Comparison of ENCODE assay signal across 1 cellular context in genomic region chr1:46158312-46159281, GRCh38.
TF ChIP-seq lines count a peak whose summit lies in the region.

No MANE protein-coding gene starts in this region.

TF ChIP-seq in K562, 482 proteins besides CTCF, POLR2A, EP300 and RAD21 (continued from another document and continues in another):
- TF ChIP-seq CTBP1 (IDR thresholded peaks at IDR 0.05; ENCODE audit: borderline replicate concordance) (peak; percentile 99), FOXK2 (conservative IDR thresholded peaks at IDR 0.05 in 1 of 2, IDR thresholded peaks at IDR 0.05 in 1 of 2; ENCODE audit: low read depth in 2 of 2) (peak; percentile 80 to 81; a peak in 3 of 4 replicates), ZFP36 (IDR thresholded peaks at IDR 0.05; ENCODE audit: low read depth, low read length, partially characterized antibody) (peak; percentile 99), MECOM (CRISPR knock-in tag; IDR thresholded peaks at IDR 0.05) (peak; percentile 92), TAF15 (IDR thresholded peaks at IDR 0.05; ENCODE audit: low read depth, low read length) (no peak), GTF3C2 (IDR thresholded peaks at IDR 0.05; ENCODE audit: borderline replicate concordance, extremely low read depth, insufficient read length) (peak; percentile 74), ATF7 (IDR thresholded peaks at IDR 0.05) (peak; percentile 92), HNRNPL (IDR thresholded peaks at IDR 0.05; ENCODE audit: low read depth, low read length) (no peak), FOXA1 (IDR thresholded peaks at IDR 0.05; ENCODE audit: borderline replicate concordance) (no peak), POLR3G (IDR thresholded peaks at IDR 0.05; ENCODE audit: extremely low read depth, insufficient read length, insufficient replicate concordance) (no peak), GTF2B (IDR thresholded peaks at IDR 0.05; ENCODE audit: extremely low read depth, insufficient read length) (no peak), SMARCA4 (IDR thresholded peaks at IDR 0.05) (peak; percentile 100), SP1 (CRISPR knock-in tag; IDR thresholded peaks at IDR 0.05) (peak; percentile 55; the same call in 1 of the 2 replicates), ZNF431 (CRISPR knock-in tag; IDR thresholded peaks at IDR 0.05) (peak; percentile 36; the same call in 1 of the 2 replicates), ZNF184 (CRISPR knock-in tag; IDR thresholded peaks at IDR 0.05) (no peak), TAF9B (IDR thresholded peaks at IDR 0.05; ENCODE audit: partially characterized antibody) (peak; percentile 72), CTCFL (IDR thresholded peaks at IDR 0.05; ENCODE audit: borderline replicate concordance, insufficient read depth, low read depth, low read length, poor library complexity, severe bottlenecking) (no peak), MEF2D (tag; conservative IDR thresholded peaks at IDR 0.05; ENCODE audit: low read depth) (peak; percentile 91), FOSL1 (tag; conservative IDR thresholded peaks at IDR 0.05) (peak; percentile 99), E2F3 (CRISPR knock-in tag; IDR thresholded peaks at IDR 0.05) (no peak), ETV5 (CRISPR knock-in tag; IDR thresholded peaks at IDR 0.05; ENCODE audit: low read depth) (peak; percentile 73; the same call in 1 of the 2 replicates), CREB3L1 (IDR thresholded peaks at IDR 0.05; ENCODE audit: borderline replicate concordance, low read depth) (no peak), MAFG (tag; conservative IDR thresholded peaks at IDR 0.05) (peak; percentile 95), GATA2 (CRISPR knock-in tag; IDR thresholded peaks at IDR 0.05) (peak; percentile 98), ZNF668 (CRISPR knock-in tag; IDR thresholded peaks at IDR 0.05) (peak; percentile 72; the same call in 1 of the 2 replicates), ZNF583 (CRISPR knock-in tag; IDR thresholded peaks at IDR 0.05) (0 out of 2 replicates have a peak, but pooled peaks have one; percentile 8), CEBPB (tag; IDR thresholded peaks at IDR 0.05) (no peak; the same call in 1 of the 2 replicates), ZBTB11 (CRISPR knock-in tag; IDR thresholded peaks at IDR 0.05) (peak in 1 of 3 experiments; percentile 85; a peak in 2 of 6 replicates), SFPQ (IDR thresholded peaks at IDR 0.05; ENCODE audit: low read depth, low read length) (no peak), SREBF2 (CRISPR knock-in tag; IDR thresholded peaks at IDR 0.05) (no peak), ATF3 (IDR thresholded peaks at IDR 0.05) (peak; percentile 96), ATF3 (CRISPR knock-in tag; conservative IDR thresholded peaks at IDR 0.05) (peak; percentile 97), ADNP (tag; IDR thresholded peaks at IDR 0.05) (peak; percentile 100), CGGBP1 (CRISPR knock-in tag; IDR thresholded peaks at IDR 0.05) (no peak), SMARCE1 (IDR thresholded peaks at IDR 0.05) (peak; percentile 100), AFF4 (CRISPR knock-in tag; IDR thresholded peaks at IDR 0.05) (0 out of 2 replicates have a peak, but pooled peaks have one; percentile 81), CHD4 (IDR thresholded peaks at IDR 0.05; ENCODE audit: insufficient read depth, insufficient replicate concordance, low read depth, low read length, poor library complexity, severe bottlenecking) (no peak), ZNF764 (CRISPR knock-in tag; IDR thresholded peaks at IDR 0.05; ENCODE audit: low read depth) (peak; percentile 82; the same call in 1 of the 2 replicates), FOXJ2 (tag; IDR thresholded peaks at IDR 0.05) (no peak), KLF10 (CRISPR knock-in tag; IDR thresholded peaks at IDR 0.05) (no peak), ZNF57 (CRISPR knock-in tag; IDR thresholded peaks at IDR 0.05) (no peak), PCBP2 (IDR thresholded peaks at IDR 0.05; ENCODE audit: low read depth, low read length, poor library complexity, severe bottlenecking) (no peak), SMAD3 (CRISPR knock-in tag; conservative IDR thresholded peaks at IDR 0.05) (0 out of 2 replicates have a peak, but pooled peaks have one; percentile 42), U2AF1 (optimal IDR thresholded peaks at IDR 0.05; ENCODE audit: low read depth, low read length) (no peak), MXI1 (IDR thresholded peaks at IDR 0.05; ENCODE audit: low read depth, low read length) (peak; percentile 66; the same call in 1 of the 2 replicates)
